In the genomic region with DNA sequence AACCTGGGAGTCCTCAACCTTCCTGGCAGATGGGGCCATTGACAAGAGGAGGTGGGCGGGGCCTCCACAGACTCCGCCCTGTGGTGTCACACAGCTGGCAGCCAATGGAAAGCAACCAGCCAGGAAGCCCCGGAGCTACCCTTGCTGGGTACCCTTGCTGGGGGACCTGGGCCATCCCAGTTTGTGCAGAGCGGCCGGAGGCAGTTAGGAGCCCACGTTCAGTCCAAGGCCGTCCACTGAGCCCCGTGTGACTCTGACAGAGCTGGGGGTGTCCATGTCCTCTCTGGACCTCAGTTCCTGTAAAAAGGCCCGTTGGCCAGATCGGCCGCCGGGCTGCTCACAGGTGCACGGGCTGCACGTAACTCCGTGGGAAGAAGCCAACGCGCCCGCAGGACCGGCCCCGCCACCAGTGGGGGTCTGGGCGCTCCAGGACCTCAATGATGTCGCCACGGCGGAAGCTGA, we compare ENCODE assay signal across 11 cellular contexts. TPM values are rescaled to one million over a fixed set of nuclear protein-coding genes. Genes with fewer than 3 reads are reported as not detected.
DNase-seq lines count a peak whose midpoint lies in the region; ATAC-seq lines count a peak whose summit lies in the region.
"Had no signal": no experiment of that assay in that cellular context is flagged by ENCODE, and none has a peak within 500 bp of the region (broad histone marks: within the 10 kb centered on the region; RNA-seq: fewer than 3 reads in every experiment).

No MANE protein-coding gene starts in this region.

- peak; percentile 77 for DNase-seq in activated effector memory CD4-positive, alpha-beta T cell treated with anti-CD3 and anti-CD28 coated beads, Interleukin-2, amount 50 U/mL, for 16 hours
- no peak for DNase-seq in activated effector memory CD4-positive, alpha-beta T cell treated with Interleukin-2 at 50 U/mL for 16 hours
- peak; percentile 73 for DNase-seq in activated CD4-positive, alpha-beta T cell treated with anti-CD3 and anti-CD28 coated beads for 48 hours
- peak in 2 of 3 donors; percentile 11 to 19 for DNase-seq in immature natural killer cell
- DNase-seq in activated T-helper 2 cell treated with anti-CD3 and anti-CD28 coated beads, Interferon-gamma antibody, Interleukin-2, Interleukin-4, amounts not matched to agents 10 μg/mL and 5 μg/mL and 100 μg/mL, durations not matched to agents 14 hours and 24 hours and 36 hours (ENCODE audit: low spot score) = no peak
- DNase-seq: NCI-H446 treated with DMSO at 0.1 percent for 48 hours had no signal

- no peak for ATAC-seq in stimulated activated memory B cell treated with anti-CD40 and anti-IgM and Interleukin-4, amounts not matched to agents 10 μg/mL and 1 μg/mL and 100 μg/mL, for 72 hours
- ATAC-seq in HG03135 (IDR thresholded peaks at IDR 0.05; ENCODE audit: unreplicated experiment) = no peak
- no peak for ATAC-seq in HG03469 (IDR thresholded peaks at IDR 0.05; ENCODE audit: unreplicated experiment)
- ATAC-seq: gastroesophageal sphincter had no signal

- no peak overlapping the region for H3K27ac Mint-ChIP-seq in immature natural killer cell
- peak overlapping the region; percentile 51 for H3K27ac Mint-ChIP-seq in stimulated activated memory B cell treated with anti-CD40 and anti-IgM and Interleukin-4, amounts not matched to agents 10 μg/mL and 1 μg/mL and 100 μg/mL, for 72 hours
- H3K27ac Mint-ChIP-seq in activated T-helper 2 cell treated with anti-CD3 and anti-CD28 coated beads, Interferon-gamma antibody, Interleukin-2, Interleukin-4, amounts not matched to agents 10 μg/mL and 5 μg/mL and 100 μg/mL, durations not matched to agents 14 hours and 24 hours and 36 hours = no peak overlapping the region
- H3K27ac Mint-ChIP-seq: stimulated activated naive CD8-positive, alpha-beta T cell treated with anti-CD3 and anti-CD28 coated beads, Interleukin-15, Interleukin-2, amounts not matched to agents 100 ng/mL and 50 ng/mL, for 24 hours had no signal

- H3K9me3 Mint-ChIP-seq in immature natural killer cell = no peaks in the 10 kb centered on the region
- no peaks in the 10 kb centered on the region for H3K9me3 Mint-ChIP-seq in stimulated activated memory B cell treated with anti-CD40 and anti-IgM and Interleukin-4, amounts not matched to agents 10 μg/mL and 1 μg/mL and 100 μg/mL, for 72 hours
- no peaks in the 10 kb centered on the region for H3K9me3 Mint-ChIP-seq in activated T-helper 2 cell treated with anti-CD3 and anti-CD28 coated beads, Interferon-gamma antibody, Interleukin-2, Interleukin-4, amounts not matched to agents 10 μg/mL and 5 μg/mL and 100 μg/mL, durations not matched to agents 14 hours and 24 hours and 36 hours
- H3K9me3 Mint-ChIP-seq: stimulated activated naive CD8-positive, alpha-beta T cell treated with anti-CD3 and anti-CD28 coated beads, Interleukin-15, Interleukin-2, amounts not matched to agents 100 ng/mL and 50 ng/mL, for 24 hours had no signal

- intact Hi-C loops in activated T-helper 2 cell treated with anti-CD3 and anti-CD28 coated beads, Interferon-gamma antibody, Interleukin-2, Interleukin-4, amounts not matched to agents 10 μg/mL and 5 μg/mL and 100 μg/mL, durations not matched to agents 14 hours and 24 hours and 36 hours (cut with micrococcal nuclease) = no loop called here

- H3K27me3 Mint-ChIP-seq in immature natural killer cell (ENCODE audit: low read depth in 3 of 3) = peaks cover 0 to 4% (median 2%) of the 10 kb centered on the region in 3 donors
- H3K27me3 Mint-ChIP-seq in stimulated activated memory B cell treated with anti-CD40 and anti-IgM and Interleukin-4, amounts not matched to agents 10 μg/mL and 1 μg/mL and 100 μg/mL, for 72 hours = no peaks in the 10 kb centered on the region
- no peaks in the 10 kb centered on the region for H3K27me3 Mint-ChIP-seq in activated T-helper 2 cell treated with anti-CD3 and anti-CD28 coated beads, Interferon-gamma antibody, Interleukin-2, Interleukin-4, amounts not matched to agents 10 μg/mL and 5 μg/mL and 100 μg/mL, durations not matched to agents 14 hours and 24 hours and 36 hours (ENCODE audit: low read depth)
- H3K27me3 Mint-ChIP-seq: stimulated activated naive CD8-positive, alpha-beta T cell treated with anti-CD3 and anti-CD28 coated beads, Interleukin-15, Interleukin-2, amounts not matched to agents 100 ng/mL and 50 ng/mL, for 24 hours had no signal

- H3K4me1 Mint-ChIP-seq in immature natural killer cell = no peaks in the 10 kb centered on the region
- H3K4me1 Mint-ChIP-seq in stimulated activated memory B cell treated with anti-CD40 and anti-IgM and Interleukin-4, amounts not matched to agents 10 μg/mL and 1 μg/mL and 100 μg/mL, for 72 hours = peaks cover 72% of the 10 kb centered on the region
- peaks cover 9% of the 10 kb centered on the region for H3K4me1 Mint-ChIP-seq in activated T-helper 2 cell treated with anti-CD3 and anti-CD28 coated beads, Interferon-gamma antibody, Interleukin-2, Interleukin-4, amounts not matched to agents 10 μg/mL and 5 μg/mL and 100 μg/mL, durations not matched to agents 14 hours and 24 hours and 36 hours (ENCODE audit: low read depth)

- H3K4me3 Mint-ChIP-seq in immature natural killer cell = no peak overlapping the region
- no peak overlapping the region for H3K4me3 Mint-ChIP-seq in stimulated activated memory B cell treated with anti-CD40 and anti-IgM and Interleukin-4, amounts not matched to agents 10 μg/mL and 1 μg/mL and 100 μg/mL, for 72 hours
- no peak overlapping the region for H3K4me3 Mint-ChIP-seq in activated T-helper 2 cell treated with anti-CD3 and anti-CD28 coated beads, Interferon-gamma antibody, Interleukin-2, Interleukin-4, amounts not matched to agents 10 μg/mL and 5 μg/mL and 100 μg/mL, durations not matched to agents 14 hours and 24 hours and 36 hours (ENCODE audit: low read depth)
- H3K4me3 Mint-ChIP-seq: stimulated activated naive CD8-positive, alpha-beta T cell treated with anti-CD3 and anti-CD28 coated beads, Interleukin-15, Interleukin-2, amounts not matched to agents 100 ng/mL and 50 ng/mL, for 24 hours had no signal

- peaks cover 0 to 13% (median 3%) of the 10 kb centered on the region in 3 donors for H3K36me3 Mint-ChIP-seq in immature natural killer cell
- H3K36me3 Mint-ChIP-seq in stimulated activated memory B cell treated with anti-CD40 and anti-IgM and Interleukin-4, amounts not matched to agents 10 μg/mL and 1 μg/mL and 100 μg/mL, for 72 hours = peaks cover 38% of the 10 kb centered on the region
- peaks cover 12% of the 10 kb centered on the region for H3K36me3 Mint-ChIP-seq in activated T-helper 2 cell treated with anti-CD3 and anti-CD28 coated beads, Interferon-gamma antibody, Interleukin-2, Interleukin-4, amounts not matched to agents 10 μg/mL and 5 μg/mL and 100 μg/mL, durations not matched to agents 14 hours and 24 hours and 36 hours (ENCODE audit: low read depth)

RNA-seq across cellular contexts. Expression of a gene that starts 17.1 kb away (rescaled TPM):
- 1 to 10 TPM in 2 of 3 donors, under 1 TPM in 1; 0.81 to 3.7 (median 1.9) TPM for polyA plus RNA-seq in immature natural killer cell
- total RNA-seq in activated T-helper 2 cell treated with anti-CD3 and anti-CD28 coated beads, Interferon-gamma antibody, Interleukin-2, Interleukin-4, amounts not matched to agents 10 μg/mL and 5 μg/mL and 100 μg/mL, durations not matched to agents 14 hours and 24 hours and 36 hours = 14.0 and 15.3 TPM in 2 replicates

RNA-seq across cellular contexts. Expression of a gene that starts 25.1 kb away (rescaled TPM):
- 10 to 100 TPM in 2 of 3 donors, 1 to 10 TPM in 1; 5.2 to 19.0 (median 18.3) TPM for polyA plus RNA-seq in immature natural killer cell
- total RNA-seq in activated T-helper 2 cell treated with anti-CD3 and anti-CD28 coated beads, Interferon-gamma antibody, Interleukin-2, Interleukin-4, amounts not matched to agents 10 μg/mL and 5 μg/mL and 100 μg/mL, durations not matched to agents 14 hours and 24 hours and 36 hours = 9.4 and 10.9 TPM in 2 replicates

Comparison
In these comparisons a context has a peak if more than half of its experiments do, and no peak if none do; other contexts are left out.
1. DNase-seq: peak in activated effector memory CD4-positive, alpha-beta T cell treated with anti-CD3 and anti-CD28 coated beads, Interleukin-2, amount 50 U/mL, for 16 hours (single experiment), activated CD4-positive, alpha-beta T cell treated with anti-CD3 and anti-CD28 coated beads for 48 hours (single experiment) and immature natural killer cell (2 of 3); none in activated effector memory CD4-positive, alpha-beta T cell treated with Interleukin-2 at 50 U/mL for 16 hours (single experiment) and activated T-helper 2 cell treated with anti-CD3 and anti-CD28 coated beads, Interferon-gamma antibody, Interleukin-2, Interleukin-4, amounts not matched to agents 10 μg/mL and 5 μg/mL and 100 μg/mL, durations not matched to agents 14 hours and 24 hours and 36 hours (single experiment).